Comparison of ENCODE assay signal across 22 cellular contexts in genomic region chr10:109940553-109940952, GRCh38. TPM values are rescaled to one million over a fixed set of nuclear protein-coding genes. Genes with fewer than 3 reads are reported as not detected.
A peak's percentile ranks its signal among the peaks of the same experiment; 100 is the strongest.
DNase-seq lines count a peak whose midpoint lies in the region; ATAC-seq, FAIRE-seq and TF ChIP-seq lines count a peak whose summit lies in the region.
"Had no signal": no experiment of that assay in that cellular context is flagged by ENCODE, and none has a peak within 500 bp of the region (broad histone marks: within the 10 kb centered on the region; RNA-seq: fewer than 3 reads in every experiment).

No MANE protein-coding gene starts in this region.

- H3K9me3 ChIP-seq in naive thymus-derived CD4-positive, alpha-beta T cell (ENCODE audit: control insufficient read depth in 2 of 3, low read length in 3 of 3) = no peaks in the 10 kb centered on the region
- H3K9me3 ChIP-seq: A549, HAP-1 had no signal

- ATAC-seq in activated T-helper 17 cell treated with anti-CD3 and anti-CD28 coated beads, Interleukin-2, amount 50 U/mL, for 72 hours (replicated peaks) = no peak
- ATAC-seq in naive thymus-derived CD4-positive, alpha-beta T cell = no peak
- ATAC-seq: A549 had no signal

- peaks cover 7 to 37% of the 10 kb centered on the region in 2 donors for H3K4me1 ChIP-seq in naive thymus-derived CD4-positive, alpha-beta T cell (ENCODE audit: control insufficient read depth in 2 of 2, insufficient read depth in 2 of 2, low read length in 2 of 2)
- H3K4me1 ChIP-seq: A549, HAP-1 had no signal

- POLR2A ChIA-PET in naive thymus-derived CD4-positive, alpha-beta T cell (lab: Charles Lee) = interaction anchor here (0.7 to 1.5 kb wide), 2 partner anchors 13 to 30 kb away, joined by 4 to 7 read pairs; no protein-coding TSS in a partner anchor

- CTCF ChIA-PET in naive thymus-derived CD4-positive, alpha-beta T cell (lab: Charles Lee) = interaction anchor here (1.3 to 1.6 kb wide), 2 partner anchors 9 to 54 kb away, joined by 3 to 4 read pairs; no protein-coding TSS in a partner anchor

- FAIRE-seq in GM12891 (lab: Jason Lieb, UNC) = no peak
- FAIRE-seq: A549, D721Med, G401.6, GM18507, H54 had no signal

- no peak overlapping the region for H3K4me3 ChIP-seq in naive thymus-derived CD4-positive, alpha-beta T cell (ENCODE audit: low read length)
- H3K4me3 ChIP-seq: A549, HAP-1 had no signal

- no peaks in the 10 kb centered on the region for H3K36me3 ChIP-seq in naive thymus-derived CD4-positive, alpha-beta T cell (ENCODE audit: control insufficient read depth in 2 of 3, insufficient read depth in 3 of 3, low read length in 3 of 3)
- H3K36me3 ChIP-seq: HAP-1 had no signal

- no peak overlapping the region for H3K4me3 Mint-ChIP-seq in activated naive CD4-positive, alpha-beta T cell treated with anti-CD3 and anti-CD28 coated beads, Interleukin-2, amount 50 U/mL, for 24 hours
- H3K4me3 Mint-ChIP-seq in activated T-helper 17 cell treated with anti-CD3 and anti-CD28 coated beads, Interleukin-2, amount 50 U/mL, for 72 hours = no peak overlapping the region
- no peak overlapping the region for H3K4me3 Mint-ChIP-seq in naive thymus-derived CD4-positive, alpha-beta T cell
- H3K4me3 Mint-ChIP-seq: CD8-positive, alpha-beta memory T cell; HFFc6 had no signal

- H3K4me1 Mint-ChIP-seq in activated naive CD4-positive, alpha-beta T cell treated with anti-CD3 and anti-CD28 coated beads, Interleukin-2, amount 50 U/mL, for 24 hours = peaks cover 47% of the 10 kb centered on the region
- H3K4me1 Mint-ChIP-seq in activated T-helper 17 cell treated with anti-CD3 and anti-CD28 coated beads, Interleukin-2, amount 50 U/mL, for 72 hours = peaks cover 42% of the 10 kb centered on the region
- peaks cover 11 to 64% (median 54%) of the 10 kb centered on the region in 7 donors for H3K4me1 Mint-ChIP-seq in naive thymus-derived CD4-positive, alpha-beta T cell

- peak overlapping the region; percentile 10 for H3K27ac Mint-ChIP-seq in activated naive CD4-positive, alpha-beta T cell treated with anti-CD3 and anti-CD28 coated beads, Interleukin-2, amount 50 U/mL, for 24 hours
- H3K27ac Mint-ChIP-seq in activated T-helper 17 cell treated with anti-CD3 and anti-CD28 coated beads, Interleukin-2, amount 50 U/mL, for 72 hours = peak overlapping the region; percentile 37
- peak overlapping the region in 4 of 9 donors; percentile 36 to 77 (median 67) for H3K27ac Mint-ChIP-seq in naive thymus-derived CD4-positive, alpha-beta T cell
- H3K27ac Mint-ChIP-seq: HFFc6 had no signal

- H3K9me3 Mint-ChIP-seq in activated naive CD4-positive, alpha-beta T cell treated with anti-CD3 and anti-CD28 coated beads, Interleukin-2, amount 50 U/mL, for 24 hours = no peaks in the 10 kb centered on the region
- no peaks in the 10 kb centered on the region for H3K9me3 Mint-ChIP-seq in activated T-helper 17 cell treated with anti-CD3 and anti-CD28 coated beads, Interleukin-2, amount 50 U/mL, for 72 hours
- H3K9me3 Mint-ChIP-seq in naive thymus-derived CD4-positive, alpha-beta T cell = peaks cover 0 to 2% (median 0%) of the 10 kb centered on the region in 11 donors
- H3K9me3 Mint-ChIP-seq: CD8-positive, alpha-beta memory T cell; HFFc6 had no signal

- no peak overlapping the region for H3K27ac ChIP-seq in naive thymus-derived CD4-positive, alpha-beta T cell (ENCODE audit: low read depth, low read length)
- H3K27ac ChIP-seq: A549 had no signal

- H3K27me3 Mint-ChIP-seq in activated naive CD4-positive, alpha-beta T cell treated with anti-CD3 and anti-CD28 coated beads, Interleukin-2, amount 50 U/mL, for 24 hours = no peaks in the 10 kb centered on the region
- no peaks in the 10 kb centered on the region for H3K27me3 Mint-ChIP-seq in activated T-helper 17 cell treated with anti-CD3 and anti-CD28 coated beads, Interleukin-2, amount 50 U/mL, for 72 hours
- H3K27me3 Mint-ChIP-seq in naive thymus-derived CD4-positive, alpha-beta T cell = no peaks in the 10 kb centered on the region
- H3K27me3 Mint-ChIP-seq: CD8-positive, alpha-beta memory T cell had no signal

- intact Hi-C loops in naive thymus-derived CD4-positive, alpha-beta T cell (cut with micrococcal nuclease) = no loop called here

- no peak for TF ChIP-seq POLR2A in GM12891 (IDR thresholded peaks at IDR 0.05; ENCODE audit: low read depth, low read length)

- H3K27me3 ChIP-seq in naive thymus-derived CD4-positive, alpha-beta T cell (ENCODE audit: control insufficient read depth in 2 of 2, insufficient read depth in 2 of 2, low read length in 2 of 2) = no peaks in the 10 kb centered on the region

- DNase-seq in activated naive CD4-positive, alpha-beta T cell treated with Interleukin-2 at 50 U/mL for 16 hours = no peak
- no peak for DNase-seq in GM12891 (ENCODE audit: insufficient read length, low spot score)
- DNase-seq in activated T-cell treated with anti-CD3 and anti-CD28 coated beads, Interleukin-2, amount 50 U/mL, for 48 hours = no peak
- no peak for DNase-seq in GM19240 (ENCODE audit: insufficient read length, low spot score)
- DNase-seq in naive thymus-derived CD4-positive, alpha-beta T cell = no peak
- DNase-seq: 8988T; ACHN; C1 segment of cervical spinal cord; CD8-positive, alpha-beta memory T cell; DMS 273 treated with DMSO at 0.1 percent for 48 hours; DMS53; DMS79 treated with DMSO at 0.1 percent for 48 hours; GOT3; HFFc6 had no signal

- H3K36me3 Mint-ChIP-seq in activated naive CD4-positive, alpha-beta T cell treated with anti-CD3 and anti-CD28 coated beads, Interleukin-2, amount 50 U/mL, for 24 hours = no peaks in the 10 kb centered on the region
- H3K36me3 Mint-ChIP-seq in activated T-helper 17 cell treated with anti-CD3 and anti-CD28 coated beads, Interleukin-2, amount 50 U/mL, for 72 hours (ENCODE audit: low read depth) = no peaks in the 10 kb centered on the region
- no peaks in the 10 kb centered on the region for H3K36me3 Mint-ChIP-seq in naive thymus-derived CD4-positive, alpha-beta T cell
- H3K36me3 Mint-ChIP-seq: CD8-positive, alpha-beta memory T cell had no signal

TF ChIP-seq in GM12891, 5 proteins besides CTCF, POLR2A, EP300 and RAD21:
- TF ChIP-seq PAX5 (IDR thresholded peaks at IDR 0.05; ENCODE audit: insufficient read depth, low read length, severe bottlenecking) (no peak), POU2F2 (IDR thresholded peaks at IDR 0.05; ENCODE audit: low read depth, low read length) (no peak), SPI1 (IDR thresholded peaks at IDR 0.05; ENCODE audit: low read depth, low read length) (peak; percentile 81), POLR2AphosphoS5 (IDR thresholded peaks at IDR 0.05; ENCODE audit: low read depth, low read length) (no peak), TAF1 (IDR thresholded peaks at IDR 0.05; ENCODE audit: low read depth, low read length) (no peak)

RNA-seq across cellular contexts. Expression of gene XPNPEP1, which starts 17.2 kb away (rescaled TPM):
- 40.8 TPM for polyA plus RNA-seq in GM12891 (2012; ENCODE audit: low read depth, missing spikeins)
- total RNA-seq in activated T-helper 17 cell treated with anti-CD3 and anti-CD28 coated beads, Interleukin-2, amount 50 U/mL, for 72 hours = 100 to 1,000 TPM in 1 of 2 donors, 10 to 100 TPM in 1; 97.5 to 108 TPM
- 100 to 1,000 TPM in 1 of 5 experiments, 10 to 100 TPM in 4; 44.1 to 100 (median 60.7) TPM for total RNA-seq in naive thymus-derived CD4-positive, alpha-beta T cell
- polyA plus RNA-seq in naive thymus-derived CD4-positive, alpha-beta T cell = 10 to 100 TPM; 15.7 to 19.2 TPM
